In the genomic region with DNA sequence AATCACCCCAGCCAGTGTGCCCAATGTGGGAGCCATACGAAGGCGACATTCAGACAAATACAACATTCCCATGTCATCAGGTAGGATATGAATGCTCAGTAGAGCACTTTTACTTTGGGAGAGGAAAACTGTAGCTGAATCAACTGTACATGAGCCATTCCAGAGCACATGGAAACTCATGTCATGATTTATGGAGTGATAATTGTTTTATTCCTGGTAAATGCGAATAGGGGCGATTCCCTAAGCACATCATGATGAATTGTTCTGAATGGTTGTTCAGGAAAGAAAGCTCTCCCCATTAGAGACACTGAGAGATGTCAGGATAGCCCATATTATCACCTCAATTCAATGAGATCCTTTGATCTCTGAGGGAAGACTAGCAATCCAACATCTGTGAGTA, we compare ENCODE assay signal across 22 cellular contexts.
A peak's percentile ranks its signal among the peaks of the same experiment; 100 is the strongest.
DNase-seq lines count a peak whose midpoint lies in the region; ATAC-seq and TF ChIP-seq lines count a peak whose summit lies in the region.
"Had no signal": no experiment of that assay in that cellular context is flagged by ENCODE, and none has a peak within 500 bp of the region (broad histone marks: within the 10 kb centered on the region; RNA-seq: fewer than 3 reads in every experiment).

No MANE protein-coding gene starts in this region.

- no peaks in the 10 kb centered on the region for H3K36me3 ChIP-seq in HEK293 (ENCODE audit: control insufficient read depth in 2 of 2, insufficient read depth in 1 of 2, low read length in 2 of 2)

- ATAC-seq in WTC11, result no peak
- ATAC-seq in effector memory CD8-positive, alpha-beta T cell (replicated peaks), result no peak
- ATAC-seq: A549, SK-N-SH treated with all-trans-retinoic acid at 6 μM for 48 hours had no signal

- H3K27ac Mint-ChIP-seq in WTC11 (peak overlapping the region; percentile 47; the same call in 1 of the 2 replicates), mesothelial cell of epicardium (peak overlapping the region; percentile 33)
- no peak overlapping the region for H3K27ac Mint-ChIP-seq in effector memory CD8-positive, alpha-beta T cell
- H3K27ac Mint-ChIP-seq: B cell had no signal

- POLR2A ChIA-PET in HEK293 (lab: Yijun Ruan, JAX) (no interaction called here), WTC11 (lab: Charles Lee) (no interaction called here)

- H3K9me3 ChIP-seq in HEK293 (ENCODE audit: control insufficient read depth, insufficient read depth, low read depth, low read length), result no peaks in the 10 kb centered on the region
- H3K9me3 ChIP-seq: A549 had no signal

- H3K4me3 Mint-ChIP-seq in WTC11, result no peak overlapping the region
- H3K4me3 Mint-ChIP-seq in mesothelial cell of epicardium, result no peak overlapping the region
- H3K4me3 Mint-ChIP-seq in effector memory CD8-positive, alpha-beta T cell, result no peak overlapping the region
- H3K4me3 Mint-ChIP-seq: B cell, CD14-positive monocyte had no signal

- no peak for TF ChIP-seq CTCF in HEK293 (tag by site-specific recombination; IDR thresholded peaks at IDR 0.05)
- no peak for TF ChIP-seq CTCF in WTC11 (IDR thresholded peaks at IDR 0.05)
- TF ChIP-seq CTCF in mesothelial cell of epicardium (IDR thresholded peaks at IDR 0.05; ENCODE audit: unreplicated experiment), result no peak

- H3K4me3 ChIP-seq in HEK293 (ENCODE audit: low read depth, low read length), result no peak overlapping the region
- H3K4me3 ChIP-seq: A549 had no signal

- H3K4me1 Mint-ChIP-seq in WTC11 (peaks cover 71% of the 10 kb centered on the region), mesothelial cell of epicardium (peaks cover 53% of the 10 kb centered on the region)
- H3K4me1 Mint-ChIP-seq in effector memory CD8-positive, alpha-beta T cell (ENCODE audit: low read depth in 2 of 2), result no peaks in the 10 kb centered on the region
- H3K4me1 Mint-ChIP-seq: B cell, CD14-positive monocyte had no signal

- DNase-seq in NCI-H1417 (lab: John Stamatoyannopoulos, UW), result peak; percentile 18 to 55 (median 51)
- DNase-seq in NCI-H1417 treated with DMSO at 0.1 percent for 48 hours (lab: John Stamatoyannopoulos, UW), result no peak
- no peak for DNase-seq in WTC11 (ENCODE audit: low spot score)
- no peak for DNase-seq in mesothelial cell of epicardium (ENCODE audit: low spot score in 2 of 2, unreplicated experiment in 2 of 2)
- DNase-seq in NCI-H2171 treated with DMSO at 0.1 percent for 48 hours (lab: John Stamatoyannopoulos, UW), result no peak
- DNase-seq in GM19238 (ENCODE audit: insufficient read length, low spot score), result no peak
- DNase-seq in effector memory CD8-positive, alpha-beta T cell, result no peak
- DNase-seq: DMS53, H7, IMR-90, NCI-H1092 treated with DMSO at 0.1 percent for 48 hours, NCI-H2107, NCI-H226, NCI-H510A treated with DMSO at 0.1 percent for 48 hours, SIG-M5 had no signal

- no peaks in the 10 kb centered on the region for H3K27me3 Mint-ChIP-seq in WTC11 (ENCODE audit: low read depth)
- peaks cover 6% of the 10 kb centered on the region for H3K27me3 Mint-ChIP-seq in mesothelial cell of epicardium (ENCODE audit: low read depth)
- peaks cover 0 to 9% of the 10 kb centered on the region in 2 donors for H3K27me3 Mint-ChIP-seq in effector memory CD8-positive, alpha-beta T cell

- H3K36me3 Mint-ChIP-seq in WTC11 (no peaks in the 10 kb centered on the region), mesothelial cell of epicardium (no peaks in the 10 kb centered on the region)
- no peaks in the 10 kb centered on the region for H3K36me3 Mint-ChIP-seq in effector memory CD8-positive, alpha-beta T cell (ENCODE audit: insufficient read depth)
- H3K36me3 Mint-ChIP-seq: CD14-positive monocyte had no signal

- H3K9me3 Mint-ChIP-seq in WTC11 (no peaks in the 10 kb centered on the region), mesothelial cell of epicardium (no peaks in the 10 kb centered on the region)
- no peaks in the 10 kb centered on the region for H3K9me3 Mint-ChIP-seq in effector memory CD8-positive, alpha-beta T cell
- H3K9me3 Mint-ChIP-seq: CD14-positive monocyte had no signal

- no peak overlapping the region; the same call in 1 of the 2 replicates for H3K27ac ChIP-seq in HEK293 (ENCODE audit: extremely low read depth, low read depth, low read length)
- H3K27ac ChIP-seq: A549, KMS-11, RWPE1 had no signal

- H3K4me1 ChIP-seq in HEK293 (ENCODE audit: control insufficient read depth, insufficient read depth, low read length), result peaks cover 24% of the 10 kb centered on the region

- CTCF ChIA-PET in HEK293 (lab: Yijun Ruan, JAX) (interaction anchor here (0.6 kb wide), 1 partner anchor 33 kb away, joined by 4 read pairs; no protein-coding TSS in a partner anchor), WTC11 (lab: Charles Lee) (interaction anchor here (0.9 to 1.2 kb wide), 2 partner anchors 231 to 576 kb away, joined by 3 to 5 read pairs; no protein-coding TSS in a partner anchor)

TF ChIP-seq in HEK293, 187 proteins besides CTCF, POLR2A, EP300 and RAD21 (continues in another document):
- TF ChIP-seq ZNF23 (tag by site-specific recombination; IDR thresholded peaks at IDR 0.05; ENCODE audit: borderline replicate concordance) (no peak), REPIN1 (tag by site-specific recombination; IDR thresholded peaks at IDR 0.05; ENCODE audit: low read depth) (no peak), SCRT2 (tag by site-specific recombination; IDR thresholded peaks at IDR 0.05) (no peak), IKZF3 (tag by site-specific recombination; IDR thresholded peaks at IDR 0.05) (0 out of 2 replicates have a peak, but pooled peaks have one; percentile 25), PRDM1 (tag by site-specific recombination; IDR thresholded peaks at IDR 0.05) (0 out of 2 replicates have a peak, but pooled peaks have one; percentile 3), ZNF223 (tag by site-specific recombination; IDR thresholded peaks at IDR 0.05) (no peak), TCF7L2 (IDR thresholded peaks at IDR 0.05; ENCODE audit: borderline replicate concordance, low read depth, low read length) (no peak; the same call in 1 of the 2 replicates), SETDB1 (IDR thresholded peaks at IDR 0.05; ENCODE audit: insufficient read length, low read length) (no peak)
- TF ChIP-seq, protein P1, sequence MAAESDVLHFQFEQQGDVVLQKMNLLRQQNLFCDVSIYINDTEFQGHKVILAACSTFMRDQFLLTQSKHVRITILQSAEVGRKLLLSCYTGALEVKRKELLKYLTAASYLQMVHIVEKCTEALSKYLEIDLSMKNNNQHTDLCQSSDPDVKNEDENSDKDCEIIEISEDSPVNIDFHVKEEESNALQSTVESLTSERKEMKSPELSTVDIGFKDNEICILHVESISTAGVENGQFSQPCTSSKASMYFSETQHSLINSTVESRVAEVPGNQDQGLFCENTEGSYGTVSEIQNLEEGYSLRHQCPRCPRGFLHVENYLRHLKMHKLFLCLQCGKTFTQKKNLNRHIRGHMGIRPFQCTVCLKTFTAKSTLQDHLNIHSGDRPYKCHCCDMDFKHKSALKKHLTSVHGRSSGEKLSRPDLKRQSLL (tag by site-specific recombination; IDR thresholded peaks at IDR 0.05), result peak; percentile 92

TF ChIP-seq in WTC11, 78 proteins besides CTCF, POLR2A, EP300 and RAD21 (continues in another document):
- TF ChIP-seq PRRX2 (CRISPR knock-in tag; IDR thresholded peaks at IDR 0.05), result no peak
- TF ChIP-seq CREM (CRISPR knock-in tag; IDR thresholded peaks at IDR 0.05), result no peak
- TF ChIP-seq ZNF138 (CRISPR knock-in tag; conservative IDR thresholded peaks at IDR 0.05), result no peak
- TF ChIP-seq, protein P2, sequence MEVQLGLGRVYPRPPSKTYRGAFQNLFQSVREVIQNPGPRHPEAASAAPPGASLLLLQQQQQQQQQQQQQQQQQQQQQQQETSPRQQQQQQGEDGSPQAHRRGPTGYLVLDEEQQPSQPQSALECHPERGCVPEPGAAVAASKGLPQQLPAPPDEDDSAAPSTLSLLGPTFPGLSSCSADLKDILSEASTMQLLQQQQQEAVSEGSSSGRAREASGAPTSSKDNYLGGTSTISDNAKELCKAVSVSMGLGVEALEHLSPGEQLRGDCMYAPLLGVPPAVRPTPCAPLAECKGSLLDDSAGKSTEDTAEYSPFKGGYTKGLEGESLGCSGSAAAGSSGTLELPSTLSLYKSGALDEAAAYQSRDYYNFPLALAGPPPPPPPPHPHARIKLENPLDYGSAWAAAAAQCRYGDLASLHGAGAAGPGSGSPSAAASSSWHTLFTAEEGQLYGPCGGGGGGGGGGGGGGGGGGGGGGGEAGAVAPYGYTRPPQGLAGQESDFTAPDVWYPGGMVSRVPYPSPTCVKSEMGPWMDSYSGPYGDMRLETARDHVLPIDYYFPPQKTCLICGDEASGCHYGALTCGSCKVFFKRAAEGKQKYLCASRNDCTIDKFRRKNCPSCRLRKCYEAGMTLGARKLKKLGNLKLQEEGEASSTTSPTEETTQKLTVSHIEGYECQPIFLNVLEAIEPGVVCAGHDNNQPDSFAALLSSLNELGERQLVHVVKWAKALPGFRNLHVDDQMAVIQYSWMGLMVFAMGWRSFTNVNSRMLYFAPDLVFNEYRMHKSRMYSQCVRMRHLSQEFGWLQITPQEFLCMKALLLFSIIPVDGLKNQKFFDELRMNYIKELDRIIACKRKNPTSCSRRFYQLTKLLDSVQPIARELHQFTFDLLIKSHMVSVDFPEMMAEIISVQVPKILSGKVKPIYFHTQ (CRISPR knock-in tag; IDR thresholded peaks at IDR 0.05), result no peak
- TF ChIP-seq ZNF263 (CRISPR knock-in tag; IDR thresholded peaks at IDR 0.05; ENCODE audit: low read depth), result no peak

Comparison
In these comparisons a context has a peak if more than half of its experiments do, and no peak if none do; other contexts are left out.
1. DNase-seq: peak in NCI-H1417 (3 of 3); none in NCI-H1417 treated with DMSO at 0.1 percent for 48 hours (single experiment), WTC11 (single experiment), mesothelial cell of epicardium (0 of 2), NCI-H2171 treated with DMSO at 0.1 percent for 48 hours (single experiment), GM19238 (single experiment) and effector memory CD8-positive, alpha-beta T cell (0 of 3).
2. H3K27ac Mint-ChIP-seq: peak in WTC11 (single experiment) and mesothelial cell of epicardium (single experiment); none in effector memory CD8-positive, alpha-beta T cell (0 of 2).